1 cellular context compared by ENCODE assay signal in the genomic region with DNA sequence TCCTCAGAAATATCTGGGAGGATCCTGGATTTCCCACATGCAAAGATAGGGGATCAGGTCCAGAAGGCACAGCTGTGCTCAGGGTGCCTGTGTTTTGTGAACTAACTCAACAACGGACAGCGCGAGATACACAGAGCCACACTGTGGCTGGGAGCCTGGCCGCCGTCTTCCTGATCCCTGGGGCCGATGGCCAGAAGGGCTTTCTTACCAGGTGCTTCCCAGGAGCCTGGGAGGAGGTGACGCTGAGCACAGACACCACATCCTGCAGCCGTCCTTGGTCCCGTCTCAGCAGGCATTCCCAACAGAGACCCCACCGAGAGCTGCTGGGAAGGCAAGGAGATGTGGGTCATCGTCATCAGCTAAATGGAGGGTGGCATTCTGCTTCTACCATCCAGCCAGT.
TF ChIP-seq lines count a peak whose summit lies in the region.

No MANE protein-coding gene starts in this region.

TF ChIP-seq in H1, 55 proteins besides CTCF, POLR2A, EP300 and RAD21 (continued from another document):
- no peak for TF ChIP-seq CEBPB (IDR thresholded peaks at IDR 0.05; ENCODE audit: low read depth, low read length)
- no peak for TF ChIP-seq PHF8 (conservative IDR thresholded peaks at IDR 0.05; ENCODE audit: low read depth, low read length)
- TF ChIP-seq ASH2L (IDR thresholded peaks at IDR 0.05; ENCODE audit: low read length) = no peak
- no peak for TF ChIP-seq KDM5A (IDR thresholded peaks at IDR 0.05; ENCODE audit: low read length)
- TF ChIP-seq RFX5 (IDR thresholded peaks at IDR 0.05; ENCODE audit: borderline replicate concordance, low read depth, low read length) = no peak
- TF ChIP-seq TBP (IDR thresholded peaks at IDR 0.05; ENCODE audit: low read depth, low read length) = no peak
- TF ChIP-seq, protein P1, sequence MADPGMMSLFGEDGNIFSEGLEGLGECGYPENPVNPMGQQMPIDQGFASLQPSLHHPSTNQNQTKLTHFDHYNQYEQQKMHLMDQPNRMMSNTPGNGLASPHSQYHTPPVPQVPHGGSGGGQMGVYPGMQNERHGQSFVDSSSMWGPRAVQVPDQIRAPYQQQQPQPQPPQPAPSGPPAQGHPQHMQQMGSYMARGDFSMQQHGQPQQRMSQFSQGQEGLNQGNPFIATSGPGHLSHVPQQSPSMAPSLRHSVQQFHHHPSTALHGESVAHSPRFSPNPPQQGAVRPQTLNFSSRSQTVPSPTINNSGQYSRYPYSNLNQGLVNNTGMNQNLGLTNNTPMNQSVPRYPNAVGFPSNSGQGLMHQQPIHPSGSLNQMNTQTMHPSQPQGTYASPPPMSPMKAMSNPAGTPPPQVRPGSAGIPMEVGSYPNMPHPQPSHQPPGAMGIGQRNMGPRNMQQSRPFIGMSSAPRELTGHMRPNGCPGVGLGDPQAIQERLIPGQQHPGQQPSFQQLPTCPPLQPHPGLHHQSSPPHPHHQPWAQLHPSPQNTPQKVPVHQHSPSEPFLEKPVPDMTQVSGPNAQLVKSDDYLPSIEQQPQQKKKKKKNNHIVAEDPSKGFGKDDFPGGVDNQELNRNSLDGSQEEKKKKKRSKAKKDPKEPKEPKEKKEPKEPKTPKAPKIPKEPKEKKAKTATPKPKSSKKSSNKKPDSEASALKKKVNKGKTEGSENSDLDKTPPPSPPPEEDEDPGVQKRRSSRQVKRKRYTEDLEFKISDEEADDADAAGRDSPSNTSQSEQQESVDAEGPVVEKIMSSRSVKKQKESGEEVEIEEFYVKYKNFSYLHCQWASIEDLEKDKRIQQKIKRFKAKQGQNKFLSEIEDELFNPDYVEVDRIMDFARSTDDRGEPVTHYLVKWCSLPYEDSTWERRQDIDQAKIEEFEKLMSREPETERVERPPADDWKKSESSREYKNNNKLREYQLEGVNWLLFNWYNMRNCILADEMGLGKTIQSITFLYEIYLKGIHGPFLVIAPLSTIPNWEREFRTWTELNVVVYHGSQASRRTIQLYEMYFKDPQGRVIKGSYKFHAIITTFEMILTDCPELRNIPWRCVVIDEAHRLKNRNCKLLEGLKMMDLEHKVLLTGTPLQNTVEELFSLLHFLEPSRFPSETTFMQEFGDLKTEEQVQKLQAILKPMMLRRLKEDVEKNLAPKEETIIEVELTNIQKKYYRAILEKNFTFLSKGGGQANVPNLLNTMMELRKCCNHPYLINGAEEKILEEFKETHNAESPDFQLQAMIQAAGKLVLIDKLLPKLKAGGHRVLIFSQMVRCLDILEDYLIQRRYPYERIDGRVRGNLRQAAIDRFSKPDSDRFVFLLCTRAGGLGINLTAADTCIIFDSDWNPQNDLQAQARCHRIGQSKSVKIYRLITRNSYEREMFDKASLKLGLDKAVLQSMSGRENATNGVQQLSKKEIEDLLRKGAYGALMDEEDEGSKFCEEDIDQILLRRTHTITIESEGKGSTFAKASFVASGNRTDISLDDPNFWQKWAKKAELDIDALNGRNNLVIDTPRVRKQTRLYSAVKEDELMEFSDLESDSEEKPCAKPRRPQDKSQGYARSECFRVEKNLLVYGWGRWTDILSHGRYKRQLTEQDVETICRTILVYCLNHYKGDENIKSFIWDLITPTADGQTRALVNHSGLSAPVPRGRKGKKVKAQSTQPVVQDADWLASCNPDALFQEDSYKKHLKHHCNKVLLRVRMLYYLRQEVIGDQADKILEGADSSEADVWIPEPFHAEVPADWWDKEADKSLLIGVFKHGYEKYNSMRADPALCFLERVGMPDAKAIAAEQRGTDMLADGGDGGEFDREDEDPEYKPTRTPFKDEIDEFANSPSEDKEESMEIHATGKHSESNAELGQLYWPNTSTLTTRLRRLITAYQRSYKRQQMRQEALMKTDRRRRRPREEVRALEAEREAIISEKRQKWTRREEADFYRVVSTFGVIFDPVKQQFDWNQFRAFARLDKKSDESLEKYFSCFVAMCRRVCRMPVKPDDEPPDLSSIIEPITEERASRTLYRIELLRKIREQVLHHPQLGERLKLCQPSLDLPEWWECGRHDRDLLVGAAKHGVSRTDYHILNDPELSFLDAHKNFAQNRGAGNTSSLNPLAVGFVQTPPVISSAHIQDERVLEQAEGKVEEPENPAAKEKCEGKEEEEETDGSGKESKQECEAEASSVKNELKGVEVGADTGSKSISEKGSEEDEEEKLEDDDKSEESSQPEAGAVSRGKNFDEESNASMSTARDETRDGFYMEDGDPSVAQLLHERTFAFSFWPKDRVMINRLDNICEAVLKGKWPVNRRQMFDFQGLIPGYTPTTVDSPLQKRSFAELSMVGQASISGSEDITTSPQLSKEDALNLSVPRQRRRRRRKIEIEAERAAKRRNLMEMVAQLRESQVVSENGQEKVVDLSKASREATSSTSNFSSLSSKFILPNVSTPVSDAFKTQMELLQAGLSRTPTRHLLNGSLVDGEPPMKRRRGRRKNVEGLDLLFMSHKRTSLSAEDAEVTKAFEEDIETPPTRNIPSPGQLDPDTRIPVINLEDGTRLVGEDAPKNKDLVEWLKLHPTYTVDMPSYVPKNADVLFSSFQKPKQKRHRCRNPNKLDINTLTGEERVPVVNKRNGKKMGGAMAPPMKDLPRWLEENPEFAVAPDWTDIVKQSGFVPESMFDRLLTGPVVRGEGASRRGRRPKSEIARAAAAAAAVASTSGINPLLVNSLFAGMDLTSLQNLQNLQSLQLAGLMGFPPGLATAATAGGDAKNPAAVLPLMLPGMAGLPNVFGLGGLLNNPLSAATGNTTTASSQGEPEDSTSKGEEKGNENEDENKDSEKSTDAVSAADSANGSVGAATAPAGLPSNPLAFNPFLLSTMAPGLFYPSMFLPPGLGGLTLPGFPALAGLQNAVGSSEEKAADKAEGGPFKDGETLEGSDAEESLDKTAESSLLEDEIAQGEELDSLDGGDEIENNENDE (IDR thresholded peaks at IDR 0.05; ENCODE audit: insufficient replicate concordance, low read length) = no peak
- no peak for TF ChIP-seq RXRA (IDR thresholded peaks at IDR 0.05; ENCODE audit: insufficient read depth, low read depth, low read length)
- TF ChIP-seq HDAC6 (IDR thresholded peaks at IDR 0.05; ENCODE audit: low read depth, low read length) = no peak
- no peak for TF ChIP-seq TCF12 (IDR thresholded peaks at IDR 0.05; ENCODE audit: low read depth, low read length)
- TF ChIP-seq, protein P2, sequence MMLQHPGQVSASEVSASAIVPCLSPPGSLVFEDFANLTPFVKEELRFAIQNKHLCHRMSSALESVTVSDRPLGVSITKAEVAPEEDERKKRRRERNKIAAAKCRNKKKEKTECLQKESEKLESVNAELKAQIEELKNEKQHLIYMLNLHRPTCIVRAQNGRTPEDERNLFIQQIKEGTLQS (IDR thresholded peaks at IDR 0.05; ENCODE audit: insufficient read depth, low read depth, low read length) = no peak
TF ChIP-seq in H1: peak in this region for 0.
